31 cellular contexts compared by ENCODE assay signal in the genomic region with DNA sequence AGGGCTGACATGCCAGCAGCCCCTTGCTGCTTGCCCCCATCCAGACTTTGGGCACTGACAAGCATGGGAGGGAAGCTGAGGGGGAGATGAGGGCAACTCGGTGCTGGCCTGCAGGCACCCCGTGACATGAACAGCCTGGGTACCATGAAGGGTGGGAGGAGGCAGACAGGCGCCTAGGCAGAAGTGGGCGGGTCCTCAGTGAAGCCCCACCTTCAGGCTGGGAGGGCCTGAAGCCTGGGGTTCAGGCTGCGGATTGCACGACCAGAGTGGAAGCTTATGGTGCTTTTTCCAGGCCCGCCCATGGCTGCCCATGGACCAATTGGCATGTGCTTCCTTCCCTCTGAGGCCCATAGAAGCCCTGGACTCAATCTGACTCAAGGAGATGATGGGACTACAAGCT.
"Had no signal": no experiment of that assay in that cellular context is flagged by ENCODE, and none has a peak within 500 bp of the region (broad histone marks: within the 10 kb centered on the region; RNA-seq: fewer than 3 reads in every experiment).

No MANE protein-coding gene starts in this region.

- H3K27ac Mint-ChIP-seq: activated B cell treated with CpG ODN at 0.5 μM for 24 hours; activated CD8-positive, alpha-beta T cell treated with anti-CD3 and anti-CD28 coated beads for 36 hours; activated naive CD8-positive, alpha-beta T cell; activated T-helper 17 cell treated with anti-CD3 and anti-CD28 coated beads, Interleukin-2, amount 50 U/mL, for 72 hours; effector memory CD8-positive, alpha-beta T cell had no signal

- H3K4me3 Mint-ChIP-seq: activated B cell treated with CpG ODN at 0.5 μM for 24 hours; activated CD8-positive, alpha-beta T cell treated with anti-CD3 and anti-CD28 coated beads for 36 hours; activated naive CD8-positive, alpha-beta T cell; activated T-cell treated with anti-CD3 and anti-CD28 coated beads, Interleukin-2, amount 50 U/mL, for 4 hours; activated T-helper 17 cell treated with anti-CD3 and anti-CD28 coated beads, Interleukin-2, amount 50 U/mL, for 72 hours; effector memory CD8-positive, alpha-beta T cell had no signal

- H3K27ac ChIP-seq: body of pancreas, esophagus muscularis mucosa, foreskin keratinocyte, gastrocnemius medialis, heart left ventricle, VCaP had no signal

- DNase-seq: activated B cell treated with CpG ODN at 0.5 μM for 24 hours; activated CD4-positive, alpha-beta T cell treated with anti-CD3 and anti-CD28 coated beads for 48 hours; activated CD4-positive, alpha-beta T cell treated with anti-CD3 and anti-CD28 coated beads, Interleukin-2, amount 50 U/mL, for 1 hour; activated CD4-positive, alpha-beta T cell treated with anti-CD3 and anti-CD28 coated beads, Interleukin-2, amount 50 U/mL, for 48 hours; activated CD8-positive, alpha-beta memory T cell treated with anti-CD3 and anti-CD28 coated beads for 24 hours; activated CD8-positive, alpha-beta T cell treated with anti-CD3 and anti-CD28 coated beads for 36 hours; activated effector memory CD4-positive, alpha-beta T cell treated with Interleukin-2 at 50 U/mL for 16 hours; activated gamma-delta T cell treated with Interleukin-2 at 50 U/mL for 16 hours; activated naive CD4-positive, alpha-beta T cell treated with anti-CD3 and anti-CD28 coated beads, Interleukin-2, amount 50 U/mL, for 16 hours; activated naive CD4-positive, alpha-beta T cell treated with Interleukin-2 at 50 U/mL for 16 hours; activated T-cell treated with anti-CD3 and anti-CD28 coated beads, Interleukin-2, amount 50 U/mL, for 4 hours; amniotic stem cell; anterior cingulate cortex; body of pancreas; caudate nucleus; cortex of kidney; dermis blood vessel endothelial cell; effector CD4-positive, alpha-beta T cell; effector memory CD8-positive, alpha-beta T cell; erythroblast; foreskin keratinocyte; gastrocnemius medialis; glutamatergic neuron; T-helper 2 cell had no signal

- H3K4me1 Mint-ChIP-seq: activated B cell treated with CpG ODN at 0.5 μM for 24 hours; activated T-helper 17 cell treated with anti-CD3 and anti-CD28 coated beads, Interleukin-2, amount 50 U/mL, for 72 hours had no signal

- H3K36me3 ChIP-seq: esophagus muscularis mucosa, gastrocnemius medialis, heart left ventricle had no signal

- H3K4me1 ChIP-seq: esophagus muscularis mucosa, foreskin keratinocyte, gastrocnemius medialis, heart left ventricle had no signal

- H3K9me3 ChIP-seq: body of pancreas, esophagus muscularis mucosa, gastrocnemius medialis, heart left ventricle had no signal

- H3K36me3 Mint-ChIP-seq: activated naive CD8-positive, alpha-beta T cell had no signal

- H3K27me3 ChIP-seq: body of pancreas, esophagus muscularis mucosa, foreskin keratinocyte, gastrocnemius medialis, heart left ventricle had no signal

- ATAC-seq: activated CD4-positive, CD25-positive, alpha-beta regulatory T cell treated with anti-CD3 and anti-CD28 coated beads, Interleukin-2, amount 50 U/mL, for 24 hours; activated CD8-positive, alpha-beta T cell treated with anti-CD3 and anti-CD28 coated beads for 36 hours; activated T-helper 17 cell treated with anti-CD3 and anti-CD28 coated beads, Interleukin-2, amount 50 U/mL, for 72 hours; body of pancreas; effector memory CD8-positive, alpha-beta T cell; foreskin keratinocyte; gastrocnemius medialis; heart left ventricle had no signal

- FAIRE-seq: colon had no signal

- H3K27me3 Mint-ChIP-seq: activated B cell treated with CpG ODN at 0.5 μM for 24 hours; activated CD8-positive, alpha-beta T cell treated with anti-CD3 and anti-CD28 coated beads for 36 hours; activated naive CD8-positive, alpha-beta T cell; activated T-helper 17 cell treated with anti-CD3 and anti-CD28 coated beads, Interleukin-2, amount 50 U/mL, for 72 hours; effector memory CD8-positive, alpha-beta T cell had no signal

- H3K4me3 ChIP-seq: body of pancreas, esophagus muscularis mucosa, gastrocnemius medialis, heart left ventricle had no signal

- H3K9me3 Mint-ChIP-seq: activated T-cell treated with anti-CD3 and anti-CD28 coated beads, Interleukin-2, amount 50 U/mL, for 4 hours; activated T-helper 17 cell treated with anti-CD3 and anti-CD28 coated beads, Interleukin-2, amount 50 U/mL, for 72 hours had no signal
